ENCODE assay signal across 8 cellular contexts in genomic region chr11:22304337-22304961, GRCh38. TPM values are rescaled to one million over a fixed set of nuclear protein-coding genes. Genes with fewer than 3 reads are reported as not detected.
DNase-seq lines count a peak whose midpoint lies in the region; ATAC-seq and TF ChIP-seq lines count a peak whose summit lies in the region.

No MANE protein-coding gene starts in this region.

- H3K4me3 Mint-ChIP-seq in activated naive CD8-positive, alpha-beta T cell treated with anti-CD3 and anti-CD28 coated beads, Interleukin-2, amount 50 U/mL, for 24 hours: no peak overlapping the region

- H3K79me1 ChIP-seq in IMR-90 (ENCODE audit: low read depth in 1 of 2, low read length in 2 of 2): no peaks in the 10 kb centered on the region

- no peak overlapping the region for H3K4ac ChIP-seq in IMR-90 (ENCODE audit: low read depth, low read length)

- no peak overlapping the region for H4K91ac ChIP-seq in IMR-90 (ENCODE audit: insufficient read depth, low read depth, low read length)

- dilution Hi-C loops in IMR-90 (cut with HindIII; ENCODE audit: low sequenced_read_pairs, unreplicated experiment): no loop called here

- no peak overlapping the region for H2BK20ac ChIP-seq in IMR-90 (ENCODE audit: low read depth, low read length)

- CTCF ChIA-PET in IMR-90 (lab: Yijun Ruan, JAX): interaction anchor here (0.9 to 1.2 kb wide), 3 partner anchors 15 to 1657 kb away, joined by 3 to 4 read pairs (median 3); no protein-coding TSS in a partner anchor

- no peak overlapping the region for H4K8ac ChIP-seq in IMR-90 (ENCODE audit: low read depth in 2 of 2, low read length in 2 of 2)

- H2AK5ac ChIP-seq in IMR-90 (ENCODE audit: low read depth, low read length): no peak overlapping the region

- no peaks in the 10 kb centered on the region for H3K9me2 ChIP-seq in OCI-LY1 (ENCODE audit: low read depth, low read length)

- in situ Hi-C loops in IMR-90 (cut with MboI; ENCODE audit: low sequenced_read_pairs): no loop called here

- peak; percentile 44 to 80 (median 73) for TF ChIP-seq CTCF in heart right ventricle (IDR thresholded peaks at IDR 0.05)
- TF ChIP-seq CTCF in IMR-90 (conservative IDR thresholded peaks at IDR 0.05; ENCODE audit: low read depth, low read length): peak; percentile 59
- TF ChIP-seq CTCF in OCI-LY1 (IDR thresholded peaks at IDR 0.05; ENCODE audit: low read length): peak; percentile 61
- peak; percentile 51 for TF ChIP-seq CTCF in epithelial cell of esophagus (IDR thresholded peaks at IDR 0.05; ENCODE audit: insufficient read depth, low read depth, low read length, missing control alignments)
- peak; percentile 58 for TF ChIP-seq CTCF in parathyroid adenoma (IDR thresholded peaks at IDR 0.05)

- H4K20me1 ChIP-seq in IMR-90 (ENCODE audit: insufficient read depth, low read length) (no peaks in the 10 kb centered on the region), OCI-LY1 (ENCODE audit: insufficient read depth, low read length) (no peaks in the 10 kb centered on the region)

- H3K9me3 ChIP-seq in heart right ventricle (peaks cover 0 to 4% (median 0%) of the 10 kb centered on the region in 11 donors), right cardiac atrium (ENCODE audit: control insufficient read depth, low read length) (no peaks in the 10 kb centered on the region), IMR-90 (ENCODE audit: control insufficient read depth, insufficient read depth, low read length) (no peaks in the 10 kb centered on the region), OCI-LY1 (ENCODE audit: low read length) (no peaks in the 10 kb centered on the region), parathyroid adenoma (ENCODE audit: control insufficient read depth, low read length) (no peaks in the 10 kb centered on the region)

- H2AFZ ChIP-seq in IMR-90 (replicated peaks; ENCODE audit: low read length, poor library complexity): no peak overlapping the region
- H2AFZ ChIP-seq in OCI-LY1 (ENCODE audit: low read length): no peak overlapping the region
- no peak overlapping the region for H2AFZ ChIP-seq in parathyroid adenoma

- H3K27ac ChIP-seq in heart right ventricle: no peak overlapping the region
- no peak overlapping the region for H3K27ac ChIP-seq in right cardiac atrium (ENCODE audit: low read length)
- no peak overlapping the region for H3K27ac ChIP-seq in IMR-90 (ENCODE audit: insufficient read depth, low read length)
- no peak overlapping the region for H3K27ac ChIP-seq in OCI-LY1 (ENCODE audit: low read depth, low read length, poor library complexity, severe bottlenecking)
- H3K27ac ChIP-seq in parathyroid adenoma: no peak overlapping the region

- WGBS in heart right ventricle, 2 donors: 42 to 45% methylated on average over 5 of the region's 5 CpGs
- 43% methylated on average over 5 of the region's 5 CpGs for WGBS in right cardiac atrium
- WGBS in IMR-90 (ENCODE audit: extremely low coverage in 2 of 2, insufficient read length in 1 of 2), 2 experiments: no CpG with 5 or more reads among the region's 5 CpGs

- H2BK15ac ChIP-seq in IMR-90 (ENCODE audit: low read depth, low read length): no peak overlapping the region

- DNase-seq in heart right ventricle: no peak
- DNase-seq in right cardiac atrium: no peak
- peak; percentile 23 for DNase-seq in IMR-90
- peak; percentile 49 for DNase-seq in epithelial cell of esophagus (ENCODE audit: low read depth)
- DNase-seq in activated naive CD8-positive, alpha-beta T cell treated with anti-CD3 and anti-CD28 coated beads, Interleukin-2, amount 50 U/mL, for 24 hours: no peak

- H3K9me3 Mint-ChIP-seq in activated naive CD8-positive, alpha-beta T cell treated with anti-CD3 and anti-CD28 coated beads, Interleukin-2, amount 50 U/mL, for 24 hours: no peaks in the 10 kb centered on the region

- H3K4me3 ChIP-seq in heart right ventricle (no peak overlapping the region), right cardiac atrium (ENCODE audit: low read length) (no peak overlapping the region), IMR-90 (ENCODE audit: insufficient read depth, low read depth, low read length) (no peak overlapping the region), OCI-LY1 (ENCODE audit: low read depth, low read length, poor library complexity, severe bottlenecking) (no peak overlapping the region), epithelial cell of esophagus (ENCODE audit: low read length) (no peak overlapping the region), parathyroid adenoma (ENCODE audit: low read depth, low read length) (no peak overlapping the region)

- H3K36me3 Mint-ChIP-seq in activated naive CD8-positive, alpha-beta T cell treated with anti-CD3 and anti-CD28 coated beads, Interleukin-2, amount 50 U/mL, for 24 hours (ENCODE audit: low read depth): no peaks in the 10 kb centered on the region

- intact Hi-C loops in heart right ventricle (cut with DNase I): loop anchor here in 8 of 10 donors (2.0 to 10.0 kb wide), 6 partner anchors 130 to 1660 kb away; no protein-coding TSS in a partner anchor
- intact Hi-C loops in right cardiac atrium (cut with DNase I): loop anchor here in 3 of 4 donors (10.0 kb wide), 3 partner anchors 130 to 1660 kb away; no protein-coding TSS in a partner anchor
- intact Hi-C loops in IMR-90 (cut with micrococcal nuclease): loop anchor here (1.0 kb wide), 1 partner anchor 59 kb away; no protein-coding TSS in a partner anchor

- H3K9me1 ChIP-seq in IMR-90 (ENCODE audit: insufficient read depth, low read length): no peaks in the 10 kb centered on the region

- H3K79me2 ChIP-seq in OCI-LY1 (ENCODE audit: insufficient read depth, low read length): no peaks in the 10 kb centered on the region
- no peaks in the 10 kb centered on the region for H3K79me2 ChIP-seq in parathyroid adenoma

- no peak overlapping the region for H2BK120ac ChIP-seq in IMR-90 (ENCODE audit: low read depth, low read length)

- peaks cover 16% of the 10 kb centered on the region for H3K27me3 Mint-ChIP-seq in activated naive CD8-positive, alpha-beta T cell treated with anti-CD3 and anti-CD28 coated beads, Interleukin-2, amount 50 U/mL, for 24 hours

- no peak overlapping the region for H4K5ac ChIP-seq in IMR-90 (ENCODE audit: low read depth, low read length)

- no peaks in the 10 kb centered on the region for H3K36me3 ChIP-seq in heart right ventricle
- no peaks in the 10 kb centered on the region for H3K36me3 ChIP-seq in IMR-90 (ENCODE audit: control insufficient read depth, insufficient read depth, low read length)
- no peaks in the 10 kb centered on the region for H3K36me3 ChIP-seq in OCI-LY1 (ENCODE audit: insufficient read depth, low read length)
- no peaks in the 10 kb centered on the region for H3K36me3 ChIP-seq in parathyroid adenoma (ENCODE audit: control insufficient read depth, insufficient read depth, low read length)

- no peak for TF ChIP-seq POLR2A in IMR-90 (IDR thresholded peaks at IDR 0.05; ENCODE audit: low read depth, low read length)

- no peak overlapping the region for H3K27ac Mint-ChIP-seq in activated naive CD8-positive, alpha-beta T cell treated with anti-CD3 and anti-CD28 coated beads, Interleukin-2, amount 50 U/mL, for 24 hours

- ATAC-seq in heart right ventricle: no peak
- ATAC-seq in right cardiac atrium: no peak
- ATAC-seq in IMR-90 (ENCODE audit: low read depth): no peak; the same call in 1 of the 2 replicates
- ATAC-seq in activated naive CD8-positive, alpha-beta T cell treated with anti-CD3 and anti-CD28 coated beads, Interleukin-2, amount 50 U/mL, for 24 hours: no peak
- ATAC-seq in HG03442 (IDR thresholded peaks at IDR 0.05; ENCODE audit: unreplicated experiment): no peak

- BruUV-seq in IMR-90 (replicated peaks; lab: Mats Ljungman, UMichigan): no TSS peak

- H3K4me2 ChIP-seq in IMR-90 (ENCODE audit: low read depth, low read length) (no peak overlapping the region), OCI-LY1 (ENCODE audit: low read length) (no peak overlapping the region), parathyroid adenoma (ENCODE audit: low read length) (no peak overlapping the region)

- no peak overlapping the region for H2BK5ac ChIP-seq in IMR-90 (ENCODE audit: low read depth, low read length, poor library complexity, severe bottlenecking)

- no peaks in the 10 kb centered on the region for H3K4me1 Mint-ChIP-seq in activated naive CD8-positive, alpha-beta T cell treated with anti-CD3 and anti-CD28 coated beads, Interleukin-2, amount 50 U/mL, for 24 hours

- no peak overlapping the region for H2AK9ac ChIP-seq in IMR-90 (replicated peaks; ENCODE audit: low read depth, low read length, poor library complexity)

- no peak overlapping the region for H3K56ac ChIP-seq in IMR-90 (ENCODE audit: extremely low read depth, insufficient read depth, low read length)

- no peaks in the 10 kb centered on the region for H3F3A ChIP-seq in OCI-LY1 (ENCODE audit: insufficient read depth, low read length)

- POLR2A ChIA-PET in IMR-90 (lab: Charles Lee; ENCODE audit: unreplicated experiment): no interaction called here

- no peak overlapping the region for H3K14ac ChIP-seq in IMR-90 (replicated peaks; ENCODE audit: low read depth, low read length)

- TF ChIP-seq RAD21 in IMR-90 (IDR thresholded peaks at IDR 0.05; ENCODE audit: low read length): peak; percentile 42

- peaks cover 0 to 40% (median 7%) of the 10 kb centered on the region in 7 donors for H3K27me3 ChIP-seq in heart right ventricle
- no peaks in the 10 kb centered on the region for H3K27me3 ChIP-seq in right cardiac atrium (ENCODE audit: control insufficient read depth, insufficient read depth)
- H3K27me3 ChIP-seq in IMR-90 (ENCODE audit: control insufficient read depth, insufficient read depth, low read length): no peaks in the 10 kb centered on the region
- no peaks in the 10 kb centered on the region for H3K27me3 ChIP-seq in OCI-LY1 (ENCODE audit: insufficient read depth, low read length)
- H3K27me3 ChIP-seq in parathyroid adenoma (ENCODE audit: control insufficient read depth, insufficient read depth, low read length): no peaks in the 10 kb centered on the region

- H3K4me1 ChIP-seq in heart right ventricle (no peaks in the 10 kb centered on the region), right cardiac atrium (ENCODE audit: control insufficient read depth, insufficient read depth, low read length) (no peaks in the 10 kb centered on the region), IMR-90 (ENCODE audit: control insufficient read depth, insufficient read depth, low read length) (no peaks in the 10 kb centered on the region), OCI-LY1 (ENCODE audit: insufficient read depth, low read length, severe bottlenecking) (no peaks in the 10 kb centered on the region), parathyroid adenoma (no peaks in the 10 kb centered on the region)

- H3K23ac ChIP-seq in IMR-90 (ENCODE audit: low read depth, low read length): no peak overlapping the region

- H3K9ac ChIP-seq in IMR-90 (ENCODE audit: low read depth, low read length): no peak overlapping the region
- no peak overlapping the region for H3K9ac ChIP-seq in OCI-LY1 (ENCODE audit: low read length)
- no peak overlapping the region for H3K9ac ChIP-seq in parathyroid adenoma

- H3K18ac ChIP-seq in IMR-90 (ENCODE audit: low read depth, low read length): no peak overlapping the region

RNA-seq across cellular contexts. Expression of gene SLC17A6, which starts 33.7 kb away (rescaled TPM):
- total RNA-seq in heart right ventricle (not detected), right cardiac atrium (not detected), IMR-90 (2012; rRNA removed) (not detected in 2 replicates)
- polyA plus RNA-seq in heart right ventricle (not detected), right cardiac atrium (not detected), IMR-90 (2012; rRNA removed) (not detected in 2 replicates)
- polyA plus RNA-seq in IMR-90 (2012; cell fraction: cytosol; rRNA removed): not detected in 2 replicates
- polyA plus RNA-seq in IMR-90 (2012; cell fraction: nucleus; rRNA removed; ENCODE audit: low replicate concordance): not detected in 2 replicates

Comparison
In these comparisons a context has a peak if more than half of its experiments do, and no peak if none do; other contexts are left out.
1. DNase-seq: peak in IMR-90 (single experiment) and epithelial cell of esophagus (single experiment); none in heart right ventricle (0 of 2), right cardiac atrium (0 of 3) and activated naive CD8-positive, alpha-beta T cell treated with anti-CD3 and anti-CD28 coated beads, Interleukin-2, amount 50 U/mL, for 24 hours (single experiment).
2. Peak in every context shown above with its lines, with median percentiles within 50 percentile points of each other: CTCF ChIP-seq.